Comparison of ENCODE assay signal across 8 cellular contexts in the genomic region with DNA sequence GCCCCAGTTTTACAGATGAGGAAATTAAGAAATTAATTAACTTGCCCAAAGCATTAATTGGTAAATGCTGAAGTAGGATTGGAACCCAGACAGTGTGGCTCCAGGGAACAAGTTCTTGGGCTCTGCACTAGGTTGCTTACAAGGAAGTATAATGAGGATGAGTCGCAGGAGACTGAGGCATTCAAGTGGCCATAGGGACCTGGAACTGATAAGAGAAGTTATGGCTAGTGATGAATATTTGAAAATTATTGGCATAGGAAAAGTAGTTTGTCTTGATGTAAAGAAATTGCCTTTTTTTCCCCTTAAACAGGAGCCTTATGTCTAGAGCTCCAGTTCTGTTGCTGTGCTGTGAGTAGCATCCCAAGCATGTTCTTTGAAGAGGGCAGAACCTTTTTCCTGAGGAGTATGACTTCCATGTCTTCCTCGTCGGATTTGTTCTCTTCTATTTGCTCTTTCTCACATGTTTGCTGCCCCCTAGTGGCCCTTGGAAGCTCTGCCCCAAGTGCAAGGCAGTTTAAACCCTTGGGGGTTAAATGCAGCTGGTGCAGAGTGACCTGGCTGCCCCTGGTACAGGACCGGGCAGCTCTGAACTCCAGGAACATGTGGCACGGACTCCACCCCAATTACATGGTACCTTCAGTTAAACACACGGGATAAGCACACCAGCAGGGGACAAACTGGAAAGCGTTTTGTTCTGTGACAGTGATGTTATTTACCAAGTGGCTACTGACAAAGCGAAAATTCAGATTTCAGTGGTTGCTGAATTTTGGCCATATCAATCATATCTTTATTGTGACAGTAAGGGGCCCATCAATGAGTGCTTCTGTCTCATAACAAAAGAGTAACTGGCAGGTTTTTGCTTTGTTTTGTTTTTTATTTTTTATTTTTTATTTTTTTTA.
DNase-seq lines count a peak whose midpoint lies in the region; FAIRE-seq and TF ChIP-seq lines count a peak whose summit lies in the region.

No MANE protein-coding gene starts in this region.

- in situ Hi-C loops in G401 (cut with HindIII; ENCODE audit: low sequenced_read_pairs) = no loop called here

- no peaks in the 10 kb centered on the region for H3K27me3 ChIP-seq in ascending aorta
- no peaks in the 10 kb centered on the region for H3K27me3 ChIP-seq in small intestine (ENCODE audit: control insufficient read depth in 2 of 2, insufficient read depth in 2 of 2, low read length in 2 of 2)

- POLR2A ChIA-PET in HEK293 (lab: Yijun Ruan, JAX) = no interaction called here

- H3K36me3 ChIP-seq in HEK293 (ENCODE audit: control insufficient read depth in 2 of 2, insufficient read depth in 1 of 2, low read length in 2 of 2) = no peaks in the 10 kb centered on the region
- no peaks in the 10 kb centered on the region for H3K36me3 ChIP-seq in ascending aorta
- H3K36me3 ChIP-seq in small intestine (ENCODE audit: control insufficient read depth in 2 of 2, insufficient read depth in 2 of 2, low read length in 2 of 2) = no peaks in the 10 kb centered on the region

- WGBS in small intestine, 3 donors = 15 to 25% (median 17%) methylated on average over 8 of the region's 8 CpGs

- no peaks in the 10 kb centered on the region for H3K4me1 ChIP-seq in HEK293 (ENCODE audit: control insufficient read depth, insufficient read depth, low read length)
- H3K4me1 ChIP-seq in ascending aorta = no peaks in the 10 kb centered on the region
- no peaks in the 10 kb centered on the region for H3K4me1 ChIP-seq in small intestine (ENCODE audit: control insufficient read depth in 2 of 2, insufficient read depth in 1 of 2, low read depth in 1 of 2, low read length in 1 of 2)

- H3K9me3 ChIP-seq in HEK293 (ENCODE audit: control insufficient read depth, insufficient read depth, low read depth, low read length) (no peaks in the 10 kb centered on the region), ascending aorta (no peaks in the 10 kb centered on the region), small intestine (ENCODE audit: control insufficient read depth, low read depth) (no peaks in the 10 kb centered on the region)

- no peak for FAIRE-seq in small intestine (lab: Jason Lieb, UNC)

- CTCF ChIA-PET in HEK293 (lab: Yijun Ruan, JAX) = interaction anchor here (0.5 to 3.9 kb wide), 40 partner anchors 9 to 1318 kb away, joined by 3 to 32 read pairs (median 4); no protein-coding TSS in a partner anchor

- peak; percentile 67 for TF ChIP-seq CTCF in HEK293 (tag by site-specific recombination; IDR thresholded peaks at IDR 0.05)
- peak; percentile 54 to 84 (median 79) for TF ChIP-seq CTCF in ascending aorta (IDR thresholded peaks at IDR 0.05)

- peak; percentile 74 for DNase-seq in G401 (ENCODE audit: low spot score)
- DNase-seq in NCI-H146 (lab: John Stamatoyannopoulos, UW) = peak; percentile 61
- peak; percentile 7 for DNase-seq in T-helper 22 cell (ENCODE audit: low read depth)
- peak in 1 of 2 donors; percentile 74 for DNase-seq in ascending aorta (ENCODE audit: low spot score in 2 of 2)
- peak; percentile 53 to 59 for DNase-seq in hippocampal formation (lab: John Stamatoyannopoulos, UW)
- DNase-seq in small intestine = peak; percentile 84
- DNase-seq in epidermal melanocyte (ENCODE audit: insufficient read length, low spot score) = no peak

- H3K4me3 ChIP-seq in HEK293 (ENCODE audit: low read depth, low read length) (no peak overlapping the region), ascending aorta (no peak overlapping the region), small intestine (ENCODE audit: low read depth in 1 of 2, low read length in 2 of 2) (no peak overlapping the region)

- intact Hi-C loops in ascending aorta (cut with DNase I) = loop anchor here (1.0 kb wide), 1 partner anchor 320 kb away; no protein-coding TSS in a partner anchor

- H3K27ac ChIP-seq in HEK293 (ENCODE audit: extremely low read depth, low read depth, low read length) = no peak overlapping the region
- H3K27ac ChIP-seq in ascending aorta = no peak overlapping the region
- no peak overlapping the region for H3K27ac ChIP-seq in small intestine (ENCODE audit: low read depth in 1 of 2, low read length in 1 of 2)

TF ChIP-seq in HEK293, 187 proteins besides CTCF, POLR2A, EP300 and RAD21:
- no peak for TF ChIP-seq ZNF184 (tag by site-specific recombination; IDR thresholded peaks at IDR 0.05)
- TF ChIP-seq TRIM28 (IDR thresholded peaks at IDR 0.05; ENCODE audit: borderline replicate concordance, low read length) = no peak
- TF ChIP-seq ZBTB17 (tag by site-specific recombination; IDR thresholded peaks at IDR 0.05) = no peak
- no peak for TF ChIP-seq ZNF292 (tag by site-specific recombination; IDR thresholded peaks at IDR 0.05; ENCODE audit: borderline replicate concordance, low read depth)
- TF ChIP-seq, protein P1, sequence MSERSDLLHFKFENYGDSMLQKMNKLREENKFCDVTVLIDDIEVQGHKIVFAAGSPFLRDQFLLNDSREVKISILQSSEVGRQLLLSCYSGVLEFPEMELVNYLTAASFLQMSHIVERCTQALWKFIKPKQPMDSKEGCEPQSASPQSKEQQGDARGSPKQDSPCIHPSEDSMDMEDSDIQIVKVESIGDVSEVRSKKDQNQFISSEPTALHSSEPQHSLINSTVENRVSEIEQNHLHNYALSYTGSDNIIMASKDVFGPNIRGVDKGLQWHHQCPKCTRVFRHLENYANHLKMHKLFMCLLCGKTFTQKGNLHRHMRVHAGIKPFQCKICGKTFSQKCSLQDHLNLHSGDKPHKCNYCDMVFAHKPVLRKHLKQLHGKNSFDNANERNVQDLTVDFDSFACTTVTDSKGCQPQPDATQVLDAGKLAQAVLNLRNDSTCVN (tag by site-specific recombination; optimal IDR thresholded peaks at IDR 0.05) = no peak
- no peak for TF ChIP-seq ZNF549 (tag by site-specific recombination; IDR thresholded peaks at IDR 0.05)
- peak; percentile 86 for TF ChIP-seq ZNF654 (tag by site-specific recombination; IDR thresholded peaks at IDR 0.05; ENCODE audit: low read depth)
- no peak for TF ChIP-seq ZNF37A (tag by site-specific recombination; IDR thresholded peaks at IDR 0.05)
- no peak for TF ChIP-seq ZNF274 (IDR thresholded peaks at IDR 0.05; ENCODE audit: low read length)
- no peak for TF ChIP-seq ZNF274 (tag by site-specific recombination; IDR thresholded peaks at IDR 0.05; ENCODE audit: borderline replicate concordance)
- TF ChIP-seq, protein P2, sequence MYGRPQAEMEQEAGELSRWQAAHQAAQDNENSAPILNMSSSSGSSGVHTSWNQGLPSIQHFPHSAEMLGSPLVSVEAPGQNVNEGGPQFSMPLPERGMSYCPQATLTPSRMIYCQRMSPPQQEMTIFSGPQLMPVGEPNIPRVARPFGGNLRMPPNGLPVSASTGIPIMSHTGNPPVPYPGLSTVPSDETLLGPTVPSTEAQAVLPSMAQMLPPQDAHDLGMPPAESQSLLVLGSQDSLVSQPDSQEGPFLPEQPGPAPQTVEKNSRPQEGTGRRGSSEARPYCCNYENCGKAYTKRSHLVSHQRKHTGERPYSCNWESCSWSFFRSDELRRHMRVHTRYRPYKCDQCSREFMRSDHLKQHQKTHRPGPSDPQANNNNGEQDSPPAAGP (tag by site-specific recombination; IDR thresholded peaks at IDR 0.05) = no peak
- peak; percentile 51; the same call in 1 of the 2 replicates for TF ChIP-seq IKZF3 (tag by site-specific recombination; IDR thresholded peaks at IDR 0.05)
- no peak for TF ChIP-seq ZNF560 (tag by site-specific recombination; IDR thresholded peaks at IDR 0.05; ENCODE audit: borderline replicate concordance)
- peak; percentile 48; the same call in 1 of the 2 replicates for TF ChIP-seq ZNF2 (tag by site-specific recombination; IDR thresholded peaks at IDR 0.05)
- TF ChIP-seq ZBTB20 (tag by site-specific recombination; IDR thresholded peaks at IDR 0.05) = 0 out of 2 replicates have a peak, but pooled peaks have one; percentile 17
- no peak for TF ChIP-seq KLF10 (tag by site-specific recombination; IDR thresholded peaks at IDR 0.05)
- TF ChIP-seq GLIS1 (tag by site-specific recombination; IDR thresholded peaks at IDR 0.05) = peak; percentile 26; the same call in 1 of the 2 replicates
- TF ChIP-seq, protein P3, sequence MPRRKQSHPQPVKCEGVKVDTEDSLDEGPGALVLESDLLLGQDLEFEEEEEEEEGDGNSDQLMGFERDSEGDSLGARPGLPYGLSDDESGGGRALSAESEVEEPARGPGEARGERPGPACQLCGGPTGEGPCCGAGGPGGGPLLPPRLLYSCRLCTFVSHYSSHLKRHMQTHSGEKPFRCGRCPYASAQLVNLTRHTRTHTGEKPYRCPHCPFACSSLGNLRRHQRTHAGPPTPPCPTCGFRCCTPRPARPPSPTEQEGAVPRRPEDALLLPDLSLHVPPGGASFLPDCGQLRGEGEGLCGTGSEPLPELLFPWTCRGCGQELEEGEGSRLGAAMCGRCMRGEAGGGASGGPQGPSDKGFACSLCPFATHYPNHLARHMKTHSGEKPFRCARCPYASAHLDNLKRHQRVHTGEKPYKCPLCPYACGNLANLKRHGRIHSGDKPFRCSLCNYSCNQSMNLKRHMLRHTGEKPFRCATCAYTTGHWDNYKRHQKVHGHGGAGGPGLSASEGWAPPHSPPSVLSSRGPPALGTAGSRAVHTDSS (tag by site-specific recombination; IDR thresholded peaks at IDR 0.05) = peak; percentile 66
- no peak for TF ChIP-seq ZBTB8A (tag by site-specific recombination; IDR thresholded peaks at IDR 0.05)
- no peak for TF ChIP-seq RBAK (tag by site-specific recombination; IDR thresholded peaks at IDR 0.05)
TF ChIP-seq in HEK293: peak in this region for 6.
